ENCODE assay signal across 19 cellular contexts in the genomic region with DNA sequence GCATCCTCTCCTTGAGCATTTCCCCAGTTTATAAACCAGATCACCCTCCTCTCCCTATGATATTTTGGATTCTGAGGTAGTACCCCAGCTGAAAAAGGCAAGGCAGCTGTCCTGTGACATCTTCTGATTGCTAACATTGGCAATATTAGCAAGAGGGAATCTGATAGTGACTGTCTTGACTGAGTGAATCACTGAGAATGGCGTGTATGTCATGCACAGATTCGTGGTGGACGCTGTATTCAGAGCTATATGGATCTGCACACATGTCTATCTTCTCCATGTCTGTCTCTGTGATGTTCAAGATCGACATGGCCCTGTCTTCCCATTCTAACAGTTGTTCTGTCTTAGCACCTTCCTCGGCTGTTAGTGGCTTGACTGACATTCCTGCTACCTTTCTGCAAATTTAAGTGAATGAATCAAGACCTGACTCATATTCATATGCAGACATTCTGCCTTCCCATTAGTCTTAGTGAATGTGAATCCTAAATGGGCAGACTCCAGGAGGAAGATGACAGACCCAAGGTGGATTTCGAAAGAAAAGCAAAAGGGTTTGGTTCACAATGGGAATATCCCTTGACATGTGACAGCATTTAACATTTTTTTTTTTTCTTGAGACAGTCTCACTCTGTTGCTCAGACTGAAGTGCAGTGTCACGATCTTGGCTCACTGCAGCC.
DNase-seq lines count a peak whose midpoint lies in the region; ATAC-seq and TF ChIP-seq lines count a peak whose summit lies in the region.
"Had no signal": no experiment of that assay in that cellular context is flagged by ENCODE, and none has a peak within 500 bp of the region (broad histone marks: within the 10 kb centered on the region; RNA-seq: fewer than 3 reads in every experiment).

No MANE protein-coding gene starts in this region.

- H3K4me1 Mint-ChIP-seq in T-helper 17 cell, result peaks cover 6% of the 10 kb centered on the region
- H3K4me1 Mint-ChIP-seq: naive B cell had no signal

- WGBS in mesenchymal stem cell, result 79% methylated on average over 7 of the region's 7 CpGs

- no peak overlapping the region for H4K8ac ChIP-seq in mesenchymal stem cell (ENCODE audit: low read length)

- no peak overlapping the region for H3K4me2 ChIP-seq in mesenchymal stem cell (ENCODE audit: low read length, poor library complexity, severe bottlenecking)
- H3K4me2 ChIP-seq: BLaER1 treated with 17β-estradiol and CSF1 and Interleukin-3, amounts not matched to agents 10 nM and 100 nM; SK-N-SH had no signal

- ATAC-seq in GM19351 (IDR thresholded peaks at IDR 0.05; ENCODE audit: unreplicated experiment), result peak; percentile 23
- ATAC-seq in HG03442 (IDR thresholded peaks at IDR 0.05; ENCODE audit: unreplicated experiment), result peak; percentile 17
- ATAC-seq in T-helper 17 cell, result no peak
- ATAC-seq in GM18505 (IDR thresholded peaks at IDR 0.05; ENCODE audit: unreplicated experiment), result no peak
- no peak for ATAC-seq in GM21390 (IDR thresholded peaks at IDR 0.05; ENCODE audit: unreplicated experiment)
- ATAC-seq in HG03469 (IDR thresholded peaks at IDR 0.05; ENCODE audit: unreplicated experiment), result no peak

- no peak overlapping the region for H4K91ac ChIP-seq in mesenchymal stem cell (ENCODE audit: low read length)

- DNase-seq in T-helper 17 cell (no peak), mesenchymal stem cell (peak; percentile 4), Ammon's horn (ENCODE audit: low spot score) (no peak)
- DNase-seq: activated CD8-positive, alpha-beta memory T cell treated with anti-CD3 and anti-CD28 coated beads for 24 hours; activated effector memory CD4-positive, alpha-beta T cell treated with Interleukin-2 at 50 U/mL for 16 hours; naive B cell; NCI-H187; NCI-H510A; posterior cingulate gyrus; SK-N-SH; trophoblast cell had no signal

- H3K4me3 Mint-ChIP-seq in T-helper 17 cell, result peak overlapping the region; percentile 71
- H3K4me3 Mint-ChIP-seq: naive B cell had no signal

- no peak overlapping the region for H3K14ac ChIP-seq in mesenchymal stem cell (ENCODE audit: low read length in 2 of 2)

- H3K36me3 Mint-ChIP-seq in T-helper 17 cell (ENCODE audit: low read depth), result no peaks in the 10 kb centered on the region
- H3K36me3 Mint-ChIP-seq: naive B cell had no signal

- no peaks in the 10 kb centered on the region for H3K36me3 ChIP-seq in mesenchymal stem cell (ENCODE audit: control insufficient read depth in 1 of 2, insufficient read depth in 2 of 2, low read depth in 1 of 2, low read length in 2 of 2)
- H3K36me3 ChIP-seq: ascending aorta had no signal

- no peak overlapping the region for H3K4me3 ChIP-seq in mesenchymal stem cell (ENCODE audit: insufficient read depth in 1 of 2, low read depth in 1 of 2, low read length in 2 of 2)
- H3K4me3 ChIP-seq: ascending aorta; BLaER1 treated with 17β-estradiol and CSF1 and Interleukin-3, amounts not matched to agents 10 nM and 100 nM; coronary artery had no signal

- H3K27ac Mint-ChIP-seq in T-helper 17 cell, result no peak overlapping the region
- H3K27ac Mint-ChIP-seq: naive B cell had no signal

- H3K18ac ChIP-seq in mesenchymal stem cell (ENCODE audit: low read depth in 1 of 2, low read length in 2 of 2), result no peak overlapping the region

- H2BK120ac ChIP-seq in mesenchymal stem cell (ENCODE audit: low read depth, low read length), result no peak overlapping the region

- no peak overlapping the region for H3K27ac ChIP-seq in mesenchymal stem cell (ENCODE audit: low read length, poor library complexity, severe bottlenecking)
- H3K27ac ChIP-seq: ascending aorta; BLaER1 treated with 17β-estradiol and CSF1 and Interleukin-3, amounts not matched to agents 10 nM and 100 nM; coronary artery had no signal

- no peaks in the 10 kb centered on the region for H3K79me1 ChIP-seq in mesenchymal stem cell (replicated peaks; ENCODE audit: low read length, poor library complexity, severe bottlenecking)

- H2AFZ ChIP-seq in mesenchymal stem cell (ENCODE audit: low read depth, low read length), result no peak overlapping the region

- H3K27me3 Mint-ChIP-seq in T-helper 17 cell, result peaks cover 23% of the 10 kb centered on the region

- no peak overlapping the region for H2BK5ac ChIP-seq in mesenchymal stem cell (ENCODE audit: low read depth, low read length, poor library complexity, severe bottlenecking)

- no peak for TF ChIP-seq POLR2A in GM18505 (IDR thresholded peaks at IDR 0.05; ENCODE audit: borderline replicate concordance, extremely low read depth, insufficient read depth, insufficient read length)

- H3K23ac ChIP-seq in mesenchymal stem cell (ENCODE audit: low read length in 2 of 2), result no peak overlapping the region

- H3K9ac ChIP-seq in mesenchymal stem cell (ENCODE audit: low read length), result no peak overlapping the region
- H3K9ac ChIP-seq: BLaER1 treated with 17β-estradiol and CSF1 and Interleukin-3, amounts not matched to agents 10 nM and 100 nM; SK-N-SH had no signal

- H3K9me3 ChIP-seq in T-helper 17 cell (ENCODE audit: control insufficient read depth, low read length, poor library complexity, severe bottlenecking) (no peaks in the 10 kb centered on the region), mesenchymal stem cell (ENCODE audit: control insufficient read depth, low read length) (no peaks in the 10 kb centered on the region)
- H3K9me3 ChIP-seq: ascending aorta; BLaER1 treated with 17β-estradiol and CSF1 and Interleukin-3, amounts not matched to agents 10 nM and 100 nM; SK-N-SH had no signal

- peaks cover 6% of the 10 kb centered on the region for H3K4me1 ChIP-seq in mesenchymal stem cell (ENCODE audit: control insufficient read depth, insufficient read depth, low read depth, low read length)
- H3K4me1 ChIP-seq: ascending aorta had no signal

- no peak overlapping the region for H3K4ac ChIP-seq in mesenchymal stem cell (ENCODE audit: low read depth in 1 of 2, low read length in 2 of 2)

- H2BK15ac ChIP-seq in mesenchymal stem cell (ENCODE audit: low read depth, poor library complexity, severe bottlenecking), result no peak overlapping the region

- H3K27me3 ChIP-seq in mesenchymal stem cell (ENCODE audit: control insufficient read depth in 1 of 2, insufficient read depth in 1 of 2, low read length in 2 of 2), result peaks cover 0 to 16% of the 10 kb centered on the region in 2 experiments
- H3K27me3 ChIP-seq: ascending aorta had no signal

- no peak overlapping the region for H2AK5ac ChIP-seq in mesenchymal stem cell (ENCODE audit: low read length, severe bottlenecking)

- H2BK12ac ChIP-seq in mesenchymal stem cell (ENCODE audit: low read length in 2 of 2), result no peak overlapping the region

Comparison
In these comparisons a context has a peak if more than half of its experiments do, and no peak if none do; other contexts are left out.
1. ATAC-seq: peak in GM19351 (single experiment) and HG03442 (single experiment); none in T-helper 17 cell (single experiment), GM18505 (single experiment), GM21390 (single experiment) and HG03469 (single experiment).